9 cellular contexts compared by ENCODE assay signal in genomic region chrX:129653181-129653984, GRCh38. TPM values are rescaled to one million over a fixed set of nuclear protein-coding genes. Genes with fewer than 3 reads are reported as not detected.
DNase-seq lines count a peak whose midpoint lies in the region; ATAC-seq and TF ChIP-seq lines count a peak whose summit lies in the region.
"Had no signal": no experiment of that assay in that cellular context is flagged by ENCODE, and none has a peak within 500 bp of the region (broad histone marks: within the 10 kb centered on the region; RNA-seq: fewer than 3 reads in every experiment).

No MANE protein-coding gene starts in this region.

- H3K27ac ChIP-seq in smooth muscle cell (ENCODE audit: low read depth), result no peak overlapping the region
- H3K27ac ChIP-seq: esophagus squamous epithelium had no signal

- CTCF ChIA-PET in T-cell (lab: Charles Lee), result no interaction called here

- no peaks in the 10 kb centered on the region for H3K36me3 ChIP-seq in smooth muscle cell (ENCODE audit: low read depth)
- H3K36me3 ChIP-seq: esophagus squamous epithelium had no signal

- H3F3A ChIP-seq in smooth muscle cell (ENCODE audit: low read depth), result no peaks in the 10 kb centered on the region

- H3K9ac ChIP-seq in smooth muscle cell (ENCODE audit: low read depth), result no peak overlapping the region

- H3K9me3 ChIP-seq in smooth muscle cell (replicated peaks; ENCODE audit: low read depth), result no peaks in the 10 kb centered on the region
- H3K9me3 ChIP-seq: esophagus squamous epithelium had no signal

- no peaks in the 10 kb centered on the region for H3K4me1 ChIP-seq in smooth muscle cell (ENCODE audit: low read depth)

- no peak for ATAC-seq in T-cell (replicated peaks in 1 of 4)
- ATAC-seq in left ventricle myocardium superior, result peak; percentile 68
- no peak for ATAC-seq in HG03159 (IDR thresholded peaks at IDR 0.05; ENCODE audit: unreplicated experiment)
- no peak for ATAC-seq in GM21447 (IDR thresholded peaks at IDR 0.05; ENCODE audit: unreplicated experiment)

- H3K27me3 Mint-ChIP-seq in T-cell, result peaks cover 15 to 42% of the 10 kb centered on the region in 2 donors

- H3K9me3 Mint-ChIP-seq in T-cell, result no peaks in the 10 kb centered on the region

- H3K36me3 Mint-ChIP-seq in T-cell, result no peaks in the 10 kb centered on the region

- WGBS in smooth muscle cell (ENCODE audit: low lambda C conversion rate), result 74% methylated on average over 8 of the region's 10 CpGs

- peak overlapping the region; percentile 90 for H3K4me2 ChIP-seq in smooth muscle cell

- POLR2A ChIA-PET in T-cell (lab: Charles Lee), result interaction anchor here in 1 of 2 donors (0.7 kb wide), 1 partner anchor 129 kb away, joined by 3 read pairs; no protein-coding TSS in a partner anchor

- H3K27ac Mint-ChIP-seq in T-cell, result no peak overlapping the region

- H3K27me3 ChIP-seq in smooth muscle cell (ENCODE audit: low read depth), result peaks cover 16% of the 10 kb centered on the region

- H3K4me3 ChIP-seq in smooth muscle cell, result peak overlapping the region; percentile 46

- TF ChIP-seq CTCF in smooth muscle cell (IDR thresholded peaks at IDR 0.05; ENCODE audit: borderline replicate concordance, insufficient read depth, poor library complexity, severe bottlenecking), result no peak

- no peak overlapping the region for H2AFZ ChIP-seq in smooth muscle cell (ENCODE audit: low read depth)

- peak; percentile 9 for DNase-seq in NCI-H2196 treated with DMSO at 0.1 percent for 48 hours (lab: John Stamatoyannopoulos, UW; ENCODE audit: unreplicated experiment)
- no peak for DNase-seq in NCI-H2196 (lab: John Stamatoyannopoulos, UW; ENCODE audit: unreplicated experiment)
- DNase-seq in T-cell, result no peak
- DNase-seq in left ventricle myocardium superior, result peak; percentile 62
- no peak for DNase-seq in smooth muscle cell (lab: John Stamatoyannopoulos, UW; ENCODE audit: unreplicated experiment)
- DNase-seq in NCI-H82 (lab: John Stamatoyannopoulos, UW), result no peak
- DNase-seq: esophagus squamous epithelium had no signal

- H3K4me1 Mint-ChIP-seq in T-cell, result peaks cover 8 to 11% (median 9%) of the 10 kb centered on the region in 3 donors

- H4K20me1 ChIP-seq in smooth muscle cell (ENCODE audit: low read depth), result no peaks in the 10 kb centered on the region

- no peaks in the 10 kb centered on the region for H3K79me2 ChIP-seq in smooth muscle cell (ENCODE audit: low read depth)

- intact Hi-C loops in left ventricle myocardium superior (cut with micrococcal nuclease), result no loop called here

- peak overlapping the region in 2 of 3 donors; percentile 63 to 77 for H3K4me3 Mint-ChIP-seq in T-cell

RNA-seq across cellular contexts. Expression of gene APLN, which starts 1.4 kb away (rescaled TPM):
- under 1 TPM in 1 of 5 donors, not detected in 4; 0.06 TPM for total RNA-seq in T-cell
- total RNA-seq in left ventricle myocardium superior, result 25.9 TPM
- total RNA-seq in smooth muscle cell, result 0.04 and 0.27 TPM in 2 replicates
- polyA plus RNA-seq in smooth muscle cell, result 0.19 and 0.78 TPM in 2 replicates

Comparison
In these comparisons a context has a peak if more than half of its experiments do, and no peak if none do; other contexts are left out.
1. DNase-seq: peak in NCI-H2196 treated with DMSO at 0.1 percent for 48 hours (single experiment) and left ventricle myocardium superior (single experiment); none in NCI-H2196 (single experiment), T-cell (0 of 34), smooth muscle cell (single experiment) and NCI-H82 (single experiment).
2. RNA of gene APLN, which starts 1.4 kb away (total RNA-seq): 25.9 TPM in left ventricle myocardium superior (single experiment); 0.04 to 0.27 TPM in smooth muscle cell and 0.06 TPM in T-cell; every median in the first group is over 10 times any median in the second.